In the genomic region with DNA sequence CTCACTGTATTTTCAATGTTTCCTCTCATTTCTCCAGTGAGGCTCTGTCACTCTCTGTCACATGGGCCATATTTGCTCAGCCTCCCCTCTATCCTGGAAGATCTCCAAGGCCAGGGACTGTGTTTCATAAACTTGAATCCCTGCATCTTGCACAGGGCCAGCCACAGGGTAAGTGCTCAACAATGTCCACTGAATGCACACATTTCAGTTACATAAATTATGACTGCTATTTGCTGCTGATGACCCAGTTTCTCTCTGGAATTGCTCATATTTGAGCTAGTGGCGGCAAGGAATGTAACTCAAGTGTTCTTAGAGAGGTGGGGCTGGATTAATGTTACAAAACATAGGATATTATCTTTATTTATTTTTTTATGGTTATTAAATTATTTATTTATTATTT, we compare ENCODE assay signal across 1 cellular context.
TF ChIP-seq lines count a peak whose summit lies in the region.

No MANE protein-coding gene starts in this region.

TF ChIP-seq in GM12878, 131 proteins besides CTCF, POLR2A, EP300 and RAD21:
- TF ChIP-seq SUPT20H (IDR thresholded peaks at IDR 0.05; ENCODE audit: borderline replicate concordance, control insufficient read depth, low read depth, low read length) (no peak), JUNB (IDR thresholded peaks at IDR 0.05) (no peak), SMC3 (IDR thresholded peaks at IDR 0.05; ENCODE audit: borderline replicate concordance, low read length) (no peak), SRF (IDR thresholded peaks at IDR 0.05; ENCODE audit: low read depth in 2 of 2, low read length in 2 of 2) (no peak), CBFB (IDR thresholded peaks at IDR 0.05; ENCODE audit: low read depth) (no peak), BMI1 (IDR thresholded peaks at IDR 0.05; ENCODE audit: borderline replicate concordance) (no peak), CBX3 (IDR thresholded peaks at IDR 0.05; ENCODE audit: borderline replicate concordance, low read depth) (no peak), BHLHE40 (IDR thresholded peaks at IDR 0.05; ENCODE audit: borderline replicate concordance in 1 of 2, low read depth in 2 of 2, low read length in 1 of 2) (no peak), BCL11A (IDR thresholded peaks at IDR 0.05; ENCODE audit: low read depth, low read length) (no peak), RUNX3 (IDR thresholded peaks at IDR 0.05; ENCODE audit: low read length) (no peak), CHD1 (IDR thresholded peaks at IDR 0.05; ENCODE audit: low read depth, low read length) (no peak)
- TF ChIP-seq, protein P1, sequence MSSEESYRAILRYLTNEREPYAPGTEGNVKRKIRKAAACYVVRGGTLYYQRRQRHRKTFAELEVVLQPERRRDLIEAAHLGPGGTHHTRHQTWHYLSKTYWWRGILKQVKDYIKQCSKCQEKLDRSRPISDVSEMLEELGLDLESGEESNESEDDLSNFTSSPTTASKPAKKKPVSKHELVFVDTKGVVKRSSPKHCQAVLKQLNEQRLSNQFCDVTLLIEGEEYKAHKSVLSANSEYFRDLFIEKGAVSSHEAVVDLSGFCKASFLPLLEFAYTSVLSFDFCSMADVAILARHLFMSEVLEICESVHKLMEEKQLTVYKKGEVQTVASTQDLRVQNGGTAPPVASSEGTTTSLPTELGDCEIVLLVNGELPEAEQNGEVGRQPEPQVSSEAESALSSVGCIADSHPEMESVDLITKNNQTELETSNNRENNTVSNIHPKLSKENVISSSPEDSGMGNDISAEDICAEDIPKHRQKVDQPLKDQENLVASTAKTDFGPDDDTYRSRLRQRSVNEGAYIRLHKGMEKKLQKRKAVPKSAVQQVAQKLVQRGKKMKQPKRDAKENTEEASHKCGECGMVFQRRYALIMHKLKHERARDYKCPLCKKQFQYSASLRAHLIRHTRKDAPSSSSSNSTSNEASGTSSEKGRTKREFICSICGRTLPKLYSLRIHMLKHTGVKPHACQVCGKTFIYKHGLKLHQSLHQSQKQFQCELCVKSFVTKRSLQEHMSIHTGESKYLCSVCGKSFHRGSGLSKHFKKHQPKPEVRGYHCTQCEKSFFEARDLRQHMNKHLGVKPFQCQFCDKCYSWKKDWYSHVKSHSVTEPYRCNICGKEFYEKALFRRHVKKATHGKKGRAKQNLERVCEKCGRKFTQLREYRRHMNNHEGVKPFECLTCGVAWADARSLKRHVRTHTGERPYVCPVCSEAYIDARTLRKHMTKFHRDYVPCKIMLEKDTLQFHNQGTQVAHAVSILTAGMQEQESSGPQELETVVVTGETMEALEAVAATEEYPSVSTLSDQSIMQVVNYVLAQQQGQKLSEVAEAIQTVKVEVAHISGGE (CRISPR knock-in tag; IDR thresholded peaks at IDR 0.05) = no peak
- TF ChIP-seq, protein P2, sequence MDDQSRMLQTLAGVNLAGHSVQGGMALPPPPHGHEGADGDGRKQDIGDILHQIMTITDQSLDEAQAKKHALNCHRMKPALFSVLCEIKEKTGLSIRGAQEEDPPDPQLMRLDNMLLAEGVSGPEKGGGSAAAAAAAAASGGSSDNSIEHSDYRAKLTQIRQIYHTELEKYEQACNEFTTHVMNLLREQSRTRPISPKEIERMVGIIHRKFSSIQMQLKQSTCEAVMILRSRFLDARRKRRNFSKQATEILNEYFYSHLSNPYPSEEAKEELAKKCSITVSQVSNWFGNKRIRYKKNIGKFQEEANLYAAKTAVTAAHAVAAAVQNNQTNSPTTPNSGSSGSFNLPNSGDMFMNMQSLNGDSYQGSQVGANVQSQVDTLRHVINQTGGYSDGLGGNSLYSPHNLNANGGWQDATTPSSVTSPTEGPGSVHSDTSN (IDR thresholded peaks at IDR 0.05; ENCODE audit: insufficient replicate concordance, low read depth, low read length) = peak; percentile 6
- TF ChIP-seq, protein P3, sequence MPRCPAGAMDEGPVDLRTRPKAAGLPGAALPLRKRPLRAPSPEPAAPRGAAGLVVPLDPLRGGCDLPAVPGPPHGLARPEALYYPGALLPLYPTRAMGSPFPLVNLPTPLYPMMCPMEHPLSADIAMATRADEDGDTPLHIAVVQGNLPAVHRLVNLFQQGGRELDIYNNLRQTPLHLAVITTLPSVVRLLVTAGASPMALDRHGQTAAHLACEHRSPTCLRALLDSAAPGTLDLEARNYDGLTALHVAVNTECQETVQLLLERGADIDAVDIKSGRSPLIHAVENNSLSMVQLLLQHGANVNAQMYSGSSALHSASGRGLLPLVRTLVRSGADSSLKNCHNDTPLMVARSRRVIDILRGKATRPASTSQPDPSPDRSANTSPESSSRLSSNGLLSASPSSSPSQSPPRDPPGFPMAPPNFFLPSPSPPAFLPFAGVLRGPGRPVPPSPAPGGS (IDR thresholded peaks at IDR 0.05; ENCODE audit: borderline replicate concordance, insufficient read depth, low read depth, low read length, poor library complexity, severe bottlenecking) = peak; percentile 69
